8 cellular contexts compared by ENCODE assay signal in the genomic region with DNA sequence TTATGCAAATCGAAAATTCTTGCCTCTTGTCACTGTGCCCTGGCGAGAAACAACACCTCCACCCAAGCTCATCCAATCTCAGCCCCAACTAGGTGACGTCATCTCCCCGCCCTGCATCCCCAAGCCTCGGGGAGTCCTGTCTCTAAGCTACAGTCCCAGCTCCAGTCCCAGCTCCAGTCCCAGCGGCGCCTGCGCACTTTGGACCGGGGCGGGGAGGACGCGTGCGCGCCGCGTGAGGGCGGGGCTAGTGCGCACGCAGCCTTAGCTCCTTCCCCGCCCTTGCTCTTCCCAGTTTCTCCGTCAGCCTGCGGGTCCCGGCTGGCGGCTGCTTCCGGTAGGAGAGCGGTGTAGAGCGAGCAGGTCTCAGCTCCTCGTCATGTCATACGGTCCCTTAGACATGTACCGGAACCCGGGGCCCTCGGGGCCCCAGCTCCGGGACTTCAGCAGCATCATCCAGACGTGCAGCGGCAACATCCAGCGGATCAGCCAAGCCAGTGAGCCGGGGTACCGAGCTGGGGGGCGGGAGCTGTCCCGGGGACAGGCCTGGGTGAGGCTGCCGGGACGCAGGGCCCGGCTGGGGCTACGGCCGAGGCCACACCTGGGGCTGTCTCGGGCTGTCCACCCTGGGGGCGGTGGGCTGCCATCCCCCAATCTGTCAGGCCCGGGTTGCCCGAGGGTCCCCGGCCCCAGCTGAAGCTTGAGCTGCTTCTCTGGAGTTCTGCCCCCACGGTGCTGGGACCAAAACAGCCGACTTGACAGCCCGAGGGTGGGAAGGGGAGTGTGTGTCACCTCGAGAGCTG. TPM values are rescaled to one million over a fixed set of nuclear protein-coding genes. Genes with fewer than 3 reads are reported as not detected.
DNase-seq lines count a peak whose midpoint lies in the region; ATAC-seq and TF ChIP-seq lines count a peak whose summit lies in the region.

A gene (plus strand): TSS at position 288 of the 800 bp plus-strand sequence. CDS start 89 bp downstream, at position 377.

- peak within 1 kb of the TSS; percentile 70 to 81 for H3K27ac ChIP-seq in SK-N-SH (ENCODE audit: low read depth in 2 of 2, low read length in 1 of 2)
- peak within 1 kb of the TSS; percentile 95 to 98 (median 96) for H3K27ac ChIP-seq in gastroesophageal sphincter

- H3K9me2 ChIP-seq in SK-N-SH = no peaks in the 10 kb centered on the region

- peak within 1 kb of the TSS; percentile 81 for H3K9ac ChIP-seq in SK-N-SH

- H3K9me3 ChIP-seq in SK-N-SH (no peaks in the 10 kb centered on the region), gastroesophageal sphincter (no peaks in the 10 kb centered on the region)

- no peak for TF ChIP-seq EP300 in SK-N-SH (IDR thresholded peaks at IDR 0.05; ENCODE audit: borderline replicate concordance in 1 of 2, low read depth in 1 of 2, low read length in 1 of 2)
- TF ChIP-seq EP300 in gastroesophageal sphincter (IDR thresholded peaks at IDR 0.05) = no peak

- H3K36me3 ChIP-seq in SK-N-SH (replicated peaks in 1 of 2; ENCODE audit: control insufficient read depth in 1 of 2, insufficient read depth in 2 of 2, low read length in 1 of 2) (peaks cover 0 to 4% of the 10 kb centered on the region in 2 experiments), gastroesophageal sphincter (peaks cover 0 to 19% of the 10 kb centered on the region in 2 donors)

- WGBS in SK-N-SH (ENCODE audit: low lambda C conversion rate) = 2% methylated on average over 33 of the region's 54 CpGs
- 0 to 2% methylated on average over 3 to 7 of the region's 54 CpGs for WGBS in gastroesophageal sphincter (ENCODE audit: low coverage in 1 of 2), 2 donors

- H3K4me3 ChIP-seq in SK-N-SH (ENCODE audit: low read depth in 2 of 2, low read length in 1 of 2) = peak within 1 kb of the TSS; percentile 84 to 88
- peak within 1 kb of the TSS; percentile 69 to 91 for H3K4me3 ChIP-seq in gastroesophageal sphincter

- no peaks in the 10 kb centered on the region for H3F3A ChIP-seq in SK-N-SH (replicated peaks; ENCODE audit: insufficient read depth)

- peak; percentile 88 to 89 for TF ChIP-seq POLR2A in gastroesophageal sphincter (IDR thresholded peaks at IDR 0.05)

- peaks cover 0 to 5% of the 10 kb centered on the region in 2 experiments; a peak in 2 of 4 replicates for H3K4me1 ChIP-seq in SK-N-SH (ENCODE audit: control insufficient read depth in 1 of 2, insufficient read depth in 2 of 2, low read depth in 1 of 2, low read length in 1 of 2)
- H3K4me1 ChIP-seq in gastroesophageal sphincter = peaks cover 2 to 43% (median 10%) of the 10 kb centered on the region in 3 donors

- ATAC-seq in HG02571 (IDR thresholded peaks at IDR 0.05; ENCODE audit: unreplicated experiment) (peak; percentile 94), gastroesophageal sphincter (peak; percentile 98)

- H3K4me2 ChIP-seq in SK-N-SH = peak within 1 kb of the TSS; percentile 92

- peaks cover 48% of the 10 kb centered on the region for H3K79me2 ChIP-seq in SK-N-SH (ENCODE audit: insufficient read depth)

- 0 out of 2 replicates have a peak, but pooled peaks cover 9% of the 10 kb centered on the region for H4K20me1 ChIP-seq in SK-N-SH (ENCODE audit: insufficient read depth)

- H2AFZ ChIP-seq in SK-N-SH (ENCODE audit: low read depth) = peak within 1 kb of the TSS; percentile 79

- CTCF ChIA-PET in SK-N-SH (lab: Yijun Ruan, JAX) = interaction anchor here (0.8 to 2.9 kb wide), 8 partner anchors 14 to 381 kb away, joined by 3 to 13 read pairs (median 4); a partner anchor contains a TSS

- H3K27me3 ChIP-seq in SK-N-SH (ENCODE audit: insufficient read depth) = no peaks in the 10 kb centered on the region
- H3K27me3 ChIP-seq in gastroesophageal sphincter = no peaks in the 10 kb centered on the region

- no peak; the same call in 1 of the 2 replicates for TF ChIP-seq RAD21 in SK-N-SH (IDR thresholded peaks at IDR 0.05; ENCODE audit: low read length)

- DNase-seq in GM04504 (ENCODE audit: low read depth) = peak; percentile 100
- peak; percentile 96 for DNase-seq in NCI-H1048 (lab: John Stamatoyannopoulos, UW)
- DNase-seq in SK-N-SH = peak; percentile 98
- peak; percentile 99 for DNase-seq in activated naive CD4-positive, alpha-beta T cell treated with anti-CD3 and anti-CD28 coated beads, Interleukin-2, amount 50 U/mL, for 16 hours
- DNase-seq in non-pigmented ciliary epithelial cell (ENCODE audit: low read depth) = peak; percentile 100
- DNase-seq in superior temporal gyrus (ENCODE audit: extremely low spot score) = peak; percentile 98

- no peak for TF ChIP-seq CTCF in SK-N-SH (IDR thresholded peaks at IDR 0.05)
- peak in 2 of 4 experiments; percentile 8 to 15 for TF ChIP-seq CTCF in gastroesophageal sphincter (IDR thresholded peaks at IDR 0.05)

- POLR2A ChIA-PET in SK-N-SH (lab: Yijun Ruan, JAX) = interaction anchor here (0.7 to 1.2 kb wide), 10 partner anchors 12 to 101 kb away, joined by 3 to 19 read pairs (median 3); a partner anchor contains a TSS

TF ChIP-seq in SK-N-SH, 30 proteins besides CTCF, POLR2A, EP300 and RAD21 (continues in another document):
- no peak; the same call in 1 of the 2 replicates for TF ChIP-seq TCF12 (IDR thresholded peaks at IDR 0.05)
- TF ChIP-seq POLR2AphosphoS5 (IDR thresholded peaks at IDR 0.05; ENCODE audit: low read depth, low read length) = peak; percentile 91
- TF ChIP-seq GATA2 (CRISPR knock-in tag; IDR thresholded peaks at IDR 0.05) = no peak
- TF ChIP-seq, protein P1, sequence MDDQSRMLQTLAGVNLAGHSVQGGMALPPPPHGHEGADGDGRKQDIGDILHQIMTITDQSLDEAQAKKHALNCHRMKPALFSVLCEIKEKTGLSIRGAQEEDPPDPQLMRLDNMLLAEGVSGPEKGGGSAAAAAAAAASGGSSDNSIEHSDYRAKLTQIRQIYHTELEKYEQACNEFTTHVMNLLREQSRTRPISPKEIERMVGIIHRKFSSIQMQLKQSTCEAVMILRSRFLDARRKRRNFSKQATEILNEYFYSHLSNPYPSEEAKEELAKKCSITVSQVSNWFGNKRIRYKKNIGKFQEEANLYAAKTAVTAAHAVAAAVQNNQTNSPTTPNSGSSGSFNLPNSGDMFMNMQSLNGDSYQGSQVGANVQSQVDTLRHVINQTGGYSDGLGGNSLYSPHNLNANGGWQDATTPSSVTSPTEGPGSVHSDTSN (IDR thresholded peaks at IDR 0.05) = no peak
- TF ChIP-seq RFX5 (IDR thresholded peaks at IDR 0.05; ENCODE audit: low read length) = peak; percentile 78
- peak; percentile 34; the same call in 1 of the 2 replicates for TF ChIP-seq FOSL2 (IDR thresholded peaks at IDR 0.05; ENCODE audit: borderline replicate concordance, low read depth)
- no peak for TF ChIP-seq FOXM1 (IDR thresholded peaks at IDR 0.05; ENCODE audit: low read depth)
- no peak for TF ChIP-seq SMC3 (IDR thresholded peaks at IDR 0.05; ENCODE audit: low read depth, low read length)
- TF ChIP-seq GABPA (IDR thresholded peaks at IDR 0.05; ENCODE audit: low read depth) = peak; percentile 66
- TF ChIP-seq NFIC (IDR thresholded peaks at IDR 0.05; ENCODE audit: borderline replicate concordance) = no peak
- TF ChIP-seq, protein P2, sequence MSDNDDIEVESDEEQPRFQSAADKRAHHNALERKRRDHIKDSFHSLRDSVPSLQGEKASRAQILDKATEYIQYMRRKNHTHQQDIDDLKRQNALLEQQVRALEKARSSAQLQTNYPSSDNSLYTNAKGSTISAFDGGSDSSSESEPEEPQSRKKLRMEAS (IDR thresholded peaks at IDR 0.05; ENCODE audit: low read depth) = peak; percentile 10; the same call in 1 of the 2 replicates
- TF ChIP-seq ELF1 (IDR thresholded peaks at IDR 0.05) = peak; percentile 59
- peak; percentile 95 for TF ChIP-seq NRF1 (IDR thresholded peaks at IDR 0.05; ENCODE audit: low read depth, low read length)
- no peak for TF ChIP-seq FOXJ3 (CRISPR knock-in tag; IDR thresholded peaks at IDR 0.05)
- TF ChIP-seq SIN3A (IDR thresholded peaks at IDR 0.05; ENCODE audit: borderline replicate concordance, low read depth, low read length) = peak; percentile 68; the same call in 1 of the 2 replicates
- TF ChIP-seq RXRA (IDR thresholded peaks at IDR 0.05; ENCODE audit: borderline replicate concordance, low read depth) = no peak
- TF ChIP-seq, protein P3, sequence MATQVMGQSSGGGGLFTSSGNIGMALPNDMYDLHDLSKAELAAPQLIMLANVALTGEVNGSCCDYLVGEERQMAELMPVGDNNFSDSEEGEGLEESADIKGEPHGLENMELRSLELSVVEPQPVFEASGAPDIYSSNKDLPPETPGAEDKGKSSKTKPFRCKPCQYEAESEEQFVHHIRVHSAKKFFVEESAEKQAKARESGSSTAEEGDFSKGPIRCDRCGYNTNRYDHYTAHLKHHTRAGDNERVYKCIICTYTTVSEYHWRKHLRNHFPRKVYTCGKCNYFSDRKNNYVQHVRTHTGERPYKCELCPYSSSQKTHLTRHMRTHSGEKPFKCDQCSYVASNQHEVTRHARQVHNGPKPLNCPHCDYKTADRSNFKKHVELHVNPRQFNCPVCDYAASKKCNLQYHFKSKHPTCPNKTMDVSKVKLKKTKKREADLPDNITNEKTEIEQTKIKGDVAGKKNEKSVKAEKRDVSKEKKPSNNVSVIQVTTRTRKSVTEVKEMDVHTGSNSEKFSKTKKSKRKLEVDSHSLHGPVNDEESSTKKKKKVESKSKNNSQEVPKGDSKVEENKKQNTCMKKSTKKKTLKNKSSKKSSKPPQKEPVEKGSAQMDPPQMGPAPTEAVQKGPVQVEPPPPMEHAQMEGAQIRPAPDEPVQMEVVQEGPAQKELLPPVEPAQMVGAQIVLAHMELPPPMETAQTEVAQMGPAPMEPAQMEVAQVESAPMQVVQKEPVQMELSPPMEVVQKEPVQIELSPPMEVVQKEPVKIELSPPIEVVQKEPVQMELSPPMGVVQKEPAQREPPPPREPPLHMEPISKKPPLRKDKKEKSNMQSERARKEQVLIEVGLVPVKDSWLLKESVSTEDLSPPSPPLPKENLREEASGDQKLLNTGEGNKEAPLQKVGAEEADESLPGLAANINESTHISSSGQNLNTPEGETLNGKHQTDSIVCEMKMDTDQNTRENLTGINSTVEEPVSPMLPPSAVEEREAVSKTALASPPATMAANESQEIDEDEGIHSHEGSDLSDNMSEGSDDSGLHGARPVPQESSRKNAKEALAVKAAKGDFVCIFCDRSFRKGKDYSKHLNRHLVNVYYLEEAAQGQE (IDR thresholded peaks at IDR 0.05; ENCODE audit: low read depth, low read length) = no peak

RNA-seq across cellular contexts. Expression of the gene that starts here (rescaled TPM):
- polyA plus RNA-seq in SK-N-SH (2012; rRNA removed) = 12.4 and 12.9 TPM in 2 replicates
- polyA plus RNA-seq in SK-N-SH (2012; cell fraction: cytosol; rRNA removed) = 17.9 and 20.8 TPM in 2 replicates
- 13.6 and 23.4 TPM in 2 replicates for polyA plus RNA-seq in SK-N-SH (2012; cell fraction: nucleus; rRNA removed)
- total RNA-seq in gastroesophageal sphincter = 10 to 100 TPM; 50.6 to 76.9 (median 68.3) TPM

Comparison
In these comparisons a context has a peak if more than half of its experiments do, and no peak if none do; other contexts are left out.
1. Peak in every context shown above with its lines: DNase-seq, ATAC-seq, H3K4me3 ChIP-seq and H3K27ac ChIP-seq.